In the genomic region with DNA sequence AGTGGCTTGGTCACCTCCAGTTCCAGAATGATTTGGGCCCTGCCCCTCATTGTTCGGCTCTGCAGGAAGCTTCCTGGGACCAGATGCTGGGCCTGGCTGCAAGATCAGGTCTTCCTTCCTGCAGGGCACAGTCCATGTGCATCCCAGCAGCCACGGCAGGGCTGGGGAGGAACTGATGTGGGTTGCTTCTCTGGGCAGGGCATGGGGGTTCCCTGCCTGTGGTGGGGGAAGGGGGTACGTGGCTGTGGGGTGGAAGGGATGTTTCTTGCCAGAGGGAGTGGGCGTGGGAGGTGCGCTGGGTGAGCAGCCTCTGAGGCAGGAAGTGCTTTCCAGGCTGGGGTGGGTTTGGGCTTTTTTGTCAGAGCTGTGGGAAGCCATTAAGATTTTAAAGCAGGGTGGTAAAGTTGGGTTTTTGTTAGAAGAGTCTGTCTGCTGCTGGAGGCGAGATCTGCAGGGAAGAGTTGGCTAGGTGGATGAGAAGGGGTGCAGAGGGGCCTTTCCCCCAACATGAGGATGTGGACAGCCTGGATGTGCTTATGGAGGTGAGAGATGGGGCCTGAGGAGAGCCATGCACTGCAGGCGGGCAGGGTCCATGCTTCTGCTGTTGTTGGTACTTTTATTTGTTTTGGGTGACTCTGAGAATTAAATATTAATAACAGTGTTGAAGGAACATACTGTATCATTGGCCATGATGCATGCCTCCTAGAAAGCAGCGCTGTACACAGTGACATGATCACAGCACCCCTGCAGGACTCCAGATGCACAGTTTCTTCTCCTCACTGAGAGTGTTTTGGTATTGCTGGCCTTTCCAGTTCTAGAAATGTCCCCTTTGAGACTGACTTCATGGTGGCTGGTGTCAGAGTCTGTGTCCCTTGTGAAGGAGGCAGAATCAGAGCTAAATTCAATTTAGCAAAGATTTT, we compare ENCODE assay signal across 1 cellular context.
TF ChIP-seq lines count a peak whose summit lies in the region.

No MANE protein-coding gene starts in this region.

TF ChIP-seq in GM23338, 12 proteins besides CTCF, POLR2A, EP300 and RAD21 (continued from another document):
- peak; percentile 26; the same call in 1 of the 2 replicates for TF ChIP-seq ZNF462 (CRISPR knock-in tag; IDR thresholded peaks at IDR 0.05)
